8 cellular contexts compared by ENCODE assay signal in genomic region chr6:108294787-108295625, GRCh38. TPM values are rescaled to one million over a fixed set of nuclear protein-coding genes. Genes with fewer than 3 reads are reported as not detected.
DNase-seq lines count a peak whose midpoint lies in the region; ATAC-seq, FAIRE-seq and TF ChIP-seq lines count a peak whose summit lies in the region.

TSS of gene AFG1L (plus strand) at chr6:108295054. CDS start at chr6:108295080, 26 bp downstream.

- H3K9ac ChIP-seq in BLaER1 treated with 17β-estradiol and CSF1 and Interleukin-3, amounts not matched to agents 10 nM and 100 nM, result peak within 1 kb of the TSS; percentile 80 to 98 (median 90)
- H3K9ac ChIP-seq in liver (ENCODE audit: low read depth in 1 of 2, low read length in 2 of 2), result peak within 1 kb of the TSS; percentile 69 to 97

- peak in 1 of 2 donors; percentile 24 for TF ChIP-seq RAD21 in liver (IDR thresholded peaks at IDR 0.05)

- no peaks in the 10 kb centered on the region for H3K27me3 ChIP-seq in BLaER1 treated with 17β-estradiol and CSF1 and Interleukin-3, amounts not matched to agents 10 nM and 100 nM
- no peaks in the 10 kb centered on the region for H3K27me3 ChIP-seq in liver (ENCODE audit: control insufficient read depth in 4 of 4, insufficient read depth in 4 of 4, low read length in 3 of 4)

- peak within 1 kb of the TSS; percentile 65 to 89 (median 79) for H3K4me3 ChIP-seq in BLaER1 treated with 17β-estradiol and CSF1 and Interleukin-3, amounts not matched to agents 10 nM and 100 nM
- H3K4me3 ChIP-seq in liver (ENCODE audit: low read depth in 1 of 3, low read length in 3 of 3), result peak within 1 kb of the TSS; percentile 63 to 83 (median 82)

- DNase-seq in GM19239 (ENCODE audit: insufficient read length, low spot score), result peak; percentile 75
- DNase-seq in NCI-H748 (lab: John Stamatoyannopoulos, UW; ENCODE audit: unreplicated experiment), result peak; percentile 90
- peak; percentile 80 to 83 for DNase-seq in activated CD4-positive, alpha-beta T cell treated with anti-CD3 and anti-CD28 coated beads, Interleukin-2, amount 50 U/mL, for 4 hours
- DNase-seq in dermis blood vessel endothelial cell, result peak; percentile 90
- DNase-seq in stimulated activated CD4-positive, alpha-beta T cell treated with anti-CD3 and anti-CD28 coated beads, Interleukin-4, amount 100 ng/mL, for 1 hour, result peak; percentile 88

- TF ChIP-seq CTCF in liver (IDR thresholded peaks at IDR 0.05; ENCODE audit: low read depth, low read length, missing input control), result no peak

- no peaks in the 10 kb centered on the region for H3K9me3 ChIP-seq in BLaER1 treated with 17β-estradiol and CSF1 and Interleukin-3, amounts not matched to agents 10 nM and 100 nM (replicated peaks in 1 of 11)
- no peaks in the 10 kb centered on the region for H3K9me3 ChIP-seq in liver (ENCODE audit: control insufficient read depth in 4 of 4, low read length in 3 of 4)

- H4K20me1 ChIP-seq in BLaER1 treated with 17β-estradiol and CSF1 and Interleukin-3, amounts not matched to agents 10 nM and 100 nM, result no peaks in the 10 kb centered on the region

- peak within 1 kb of the TSS; percentile 92 to 99 (median 95) for H3K27ac ChIP-seq in BLaER1 treated with 17β-estradiol and CSF1 and Interleukin-3, amounts not matched to agents 10 nM and 100 nM
- peak within 1 kb of the TSS; percentile 90 to 99 for H3K27ac ChIP-seq in liver (ENCODE audit: low read depth in 1 of 2, low read length in 2 of 2)

- peak; percentile 94 for FAIRE-seq in GM19239 (lab: Jason Lieb, UNC)

- H3K36me3 ChIP-seq in BLaER1 treated with 17β-estradiol and CSF1 and Interleukin-3, amounts not matched to agents 10 nM and 100 nM, result no peaks in the 10 kb centered on the region
- no peaks in the 10 kb centered on the region for H3K36me3 ChIP-seq in liver (ENCODE audit: control insufficient read depth in 4 of 4, insufficient read depth in 3 of 4, low read depth in 1 of 4, low read length in 3 of 4)

- H3K4me2 ChIP-seq in BLaER1 treated with 17β-estradiol and CSF1 and Interleukin-3, amounts not matched to agents 10 nM and 100 nM, result peak within 1 kb of the TSS; percentile 79 to 95 (median 89)

- peak; percentile 79 for ATAC-seq in HG03442 (IDR thresholded peaks at IDR 0.05; ENCODE audit: unreplicated experiment)

- H3K4me1 ChIP-seq in BLaER1 treated with 17β-estradiol and CSF1 and Interleukin-3, amounts not matched to agents 10 nM and 100 nM, result peaks cover 14 to 20% (median 17%) of the 10 kb centered on the region in 10 experiments; a peak in 19 of 20 replicates
- peaks cover 0 to 3% (median 2%) of the 10 kb centered on the region in 4 donors for H3K4me1 ChIP-seq in liver (ENCODE audit: control insufficient read depth in 4 of 4, insufficient read depth in 4 of 4, low read length in 3 of 4)

- under 1% methylated on average over 40 of the region's 40 CpGs for WGBS in liver

TF ChIP-seq in liver, 16 proteins besides CTCF, POLR2A, EP300 and RAD21:
- TF ChIP-seq FOXA1 (IDR thresholded peaks at IDR 0.05), result no peak
- peak; percentile 29 to 37 for TF ChIP-seq HNF4A (conservative IDR thresholded peaks at IDR 0.05)
- peak; percentile 29 to 30 for TF ChIP-seq JUND (IDR thresholded peaks at IDR 0.05)
- TF ChIP-seq SP1 (IDR thresholded peaks at IDR 0.05), result peak; percentile 67
- peak; percentile 20 for TF ChIP-seq HNF4G (IDR thresholded peaks at IDR 0.05)
- TF ChIP-seq ZBTB33 (IDR thresholded peaks at IDR 0.05), result peak; percentile 52
- peak; percentile 56 for TF ChIP-seq TAF1 (conservative IDR thresholded peaks at IDR 0.05)
- TF ChIP-seq ATF3 (IDR thresholded peaks at IDR 0.05), result peak; percentile 22
- peak; percentile 99 for TF ChIP-seq YY1 (IDR thresholded peaks at IDR 0.05)
- peak; percentile 67 for TF ChIP-seq MAX (IDR thresholded peaks at IDR 0.05)
- TF ChIP-seq GABPA (IDR thresholded peaks at IDR 0.05 in 1 of 2, conservative IDR thresholded peaks at IDR 0.05 in 1 of 2), result peak; percentile 40 to 85
- peak; percentile 86 for TF ChIP-seq NR2F2 (IDR thresholded peaks at IDR 0.05)
- TF ChIP-seq RXRA (IDR thresholded peaks at IDR 0.05), result peak; percentile 82 to 93
- TF ChIP-seq FOXA2 (IDR thresholded peaks at IDR 0.05), result no peak
- no peak for TF ChIP-seq EGR1 (IDR thresholded peaks at IDR 0.05; ENCODE audit: low read depth in 2 of 2)
- TF ChIP-seq REST (IDR thresholded peaks at IDR 0.05), result peak; percentile 49

RNA-seq across cellular contexts. Expression of gene AFG1L, which starts in this region (rescaled TPM):
- total RNA-seq in dermis blood vessel endothelial cell (3.4 and 3.7 TPM in 2 replicates), liver (1 to 10 TPM; 2.7 TPM)
- 1 to 10 TPM; 2.7 to 2.8 TPM for polyA plus RNA-seq in liver

Comparison
In these comparisons a context has a peak if more than half of its experiments do, and no peak if none do; other contexts are left out.
1. Peak in every context shown above with its lines: DNase-seq, ATAC-seq, H3K4me3 ChIP-seq and H3K27ac ChIP-seq.